In genomic region chr10:70699063-70699658, GRCh38 we compare ENCODE assay signal across 16 cellular contexts. TPM values are rescaled to one million over a fixed set of nuclear protein-coding genes. Genes with fewer than 3 reads are reported as not detected.
A peak's percentile ranks its signal among the peaks of the same experiment; 100 is the strongest.
DNase-seq lines count a peak whose midpoint lies in the region; ATAC-seq and TF ChIP-seq lines count a peak whose summit lies in the region.
"Had no signal": no experiment of that assay in that cellular context is flagged by ENCODE, and none has a peak within 500 bp of the region (broad histone marks: within the 10 kb centered on the region; RNA-seq: fewer than 3 reads in every experiment).

No MANE protein-coding gene starts in this region.

- H3K27me3 Mint-ChIP-seq in brain (no peaks in the 10 kb centered on the region), nephron (ENCODE audit: low read depth) (no peaks in the 10 kb centered on the region)
- no peaks in the 10 kb centered on the region for H3K27me3 Mint-ChIP-seq in activated naive CD4-positive, alpha-beta T cell treated with anti-CD3 and anti-CD28 coated beads for 36 hours (ENCODE audit: low read depth)
- H3K27me3 Mint-ChIP-seq: CD4-positive, alpha-beta memory T cell had no signal

- in situ Hi-C loops in mammary epithelial cell (cut with MboI; ENCODE audit: low sequenced_read_pairs in 2 of 2) = no loop called here

- H3K36me3 Mint-ChIP-seq in brain (no peaks in the 10 kb centered on the region), nephron (ENCODE audit: low read depth) (no peaks in the 10 kb centered on the region)
- no peaks in the 10 kb centered on the region for H3K36me3 Mint-ChIP-seq in activated naive CD4-positive, alpha-beta T cell treated with anti-CD3 and anti-CD28 coated beads for 36 hours (ENCODE audit: low read depth)
- H3K36me3 Mint-ChIP-seq: CD4-positive, alpha-beta memory T cell had no signal

- no peaks in the 10 kb centered on the region for H3K79me2 ChIP-seq in osteoblast (ENCODE audit: insufficient read depth, low read length)
- H3K79me2 ChIP-seq in mammary epithelial cell (ENCODE audit: insufficient read depth, low read length) = no peaks in the 10 kb centered on the region

- no TSS peak for BruUV-seq in mammary epithelial cell (replicated peaks; lab: Mats Ljungman, UMichigan)

- WGBS in mammary epithelial cell (ENCODE audit: low coverage, missing lambda C conversion rate) = 100% methylated on average over 2 of the region's 3 CpGs

- H3K9ac ChIP-seq in mammary epithelial cell (ENCODE audit: insufficient read depth, low read length) = no peak overlapping the region
- H3K9ac ChIP-seq: GM23248 had no signal

- H3K27ac Mint-ChIP-seq in brain = peak overlapping the region in 3 of 5 experiments; percentile 11 to 89 (median 40)
- peak overlapping the region in 2 of 3 experiments; percentile 18 to 27 for H3K27ac Mint-ChIP-seq in nephron
- H3K27ac Mint-ChIP-seq in activated naive CD4-positive, alpha-beta T cell treated with anti-CD3 and anti-CD28 coated beads for 36 hours = no peak overlapping the region
- H3K27ac Mint-ChIP-seq: CD4-positive, alpha-beta memory T cell had no signal

- intact Hi-C loops in activated naive CD4-positive, alpha-beta T cell treated with anti-CD3 and anti-CD28 coated beads for 36 hours (cut with micrococcal nuclease) = no loop called here
- intact Hi-C loops in mammary epithelial cell (cut with micrococcal nuclease) = no loop called here

- H3K4me3 Mint-ChIP-seq in brain = no peak overlapping the region
- no peak overlapping the region for H3K4me3 Mint-ChIP-seq in nephron
- no peak overlapping the region for H3K4me3 Mint-ChIP-seq in activated naive CD4-positive, alpha-beta T cell treated with anti-CD3 and anti-CD28 coated beads for 36 hours
- H3K4me3 Mint-ChIP-seq: CD4-positive, alpha-beta memory T cell had no signal

- H3K4me2 ChIP-seq in osteoblast (ENCODE audit: insufficient read depth, low read length) (no peak overlapping the region), mammary epithelial cell (ENCODE audit: insufficient read depth, low read depth, low read length) (no peak overlapping the region)

- TF ChIP-seq CTCF in RWPE1 (conservative IDR thresholded peaks at IDR 0.05; ENCODE audit: low read depth) = no peak
- no peak for TF ChIP-seq CTCF in brain (conservative IDR thresholded peaks at IDR 0.05)
- TF ChIP-seq CTCF in nephron (IDR thresholded peaks at IDR 0.05; ENCODE audit: unreplicated experiment in 3 of 3) = no peak
- no peak for TF ChIP-seq CTCF in osteoblast (IDR thresholded peaks at IDR 0.05; ENCODE audit: extremely low read depth, low read depth, low read length)
- TF ChIP-seq CTCF in mammary epithelial cell (conservative IDR thresholded peaks at IDR 0.05 in 1 of 2, IDR thresholded peaks at IDR 0.05 in 1 of 2; ENCODE audit: extremely low read depth in 1 of 2, insufficient read depth in 1 of 2, low read depth in 1 of 2, low read length in 2 of 2) = no peak

- no peak overlapping the region for H3K4me3 ChIP-seq in osteoblast (ENCODE audit: insufficient read depth, low read length)
- H3K4me3 ChIP-seq in mammary epithelial cell (replicated peaks in 1 of 3; ENCODE audit: insufficient read depth in 1 of 3, low read depth in 2 of 3, low read length in 3 of 3) = no peak overlapping the region
- H3K4me3 ChIP-seq: GM23248 had no signal

- CTCF ChIA-PET in RWPE1 (lab: Yijun Ruan, JAX) (interaction anchor here (0.6 kb wide), 1 partner anchor 16 kb away, joined by 3 read pairs; no protein-coding TSS in a partner anchor), mammary epithelial cell (lab: Charles Lee; ENCODE audit: low non-redundant PET) (no interaction called here)
- CTCF ChIA-PET in activated naive CD4-positive, alpha-beta T cell treated with anti-CD3 and anti-CD28 coated beads for 36 hours (lab: Charles Lee) = no interaction called here

- H2AFZ ChIP-seq in osteoblast (ENCODE audit: low read length) = no peak overlapping the region
- no peak overlapping the region for H2AFZ ChIP-seq in mammary epithelial cell (ENCODE audit: low read depth, low read length)
- H2AFZ ChIP-seq: GM23248 had no signal

- H3K4me1 Mint-ChIP-seq in brain (peaks cover 4% of the 10 kb centered on the region), nephron (peaks cover 20% of the 10 kb centered on the region)
- H3K4me1 Mint-ChIP-seq in activated naive CD4-positive, alpha-beta T cell treated with anti-CD3 and anti-CD28 coated beads for 36 hours (ENCODE audit: low read depth) = no peaks in the 10 kb centered on the region
- H3K4me1 Mint-ChIP-seq: CD4-positive, alpha-beta memory T cell had no signal

- DNase-seq in RWPE1 (ENCODE audit: low spot score) = no peak
- peak; percentile 42 for DNase-seq in osteoblast (ENCODE audit: insufficient read length, low spot score, missing footprints)
- no peak for DNase-seq in activated naive CD4-positive, alpha-beta T cell treated with anti-CD3 and anti-CD28 coated beads for 36 hours
- DNase-seq in anterior cingulate cortex (lab: John Stamatoyannopoulos, UW) = no peak
- no peak for DNase-seq in mammary epithelial cell
- DNase-seq: C1 segment of cervical spinal cord, COR-L47, DMS79 treated with DMSO at 0.1 percent for 48 hours, GF-D8, GM23248, HCEC 1CT had no signal

- H3K9me3 Mint-ChIP-seq in brain (no peaks in the 10 kb centered on the region), nephron (no peaks in the 10 kb centered on the region)
- no peaks in the 10 kb centered on the region for H3K9me3 Mint-ChIP-seq in activated naive CD4-positive, alpha-beta T cell treated with anti-CD3 and anti-CD28 coated beads for 36 hours
- H3K9me3 Mint-ChIP-seq: CD4-positive, alpha-beta memory T cell had no signal

- H3K27ac ChIP-seq in RWPE1 (0 out of 2 replicates have a peak overlapping the region, but pooled peaks have one; percentile 10), osteoblast (ENCODE audit: low read depth, low read length) (no peak overlapping the region), mammary epithelial cell (ENCODE audit: insufficient read depth, low read depth, low read length) (no peak overlapping the region)
- H3K27ac ChIP-seq: GM23248 had no signal

- H3K36me3 ChIP-seq in osteoblast (ENCODE audit: insufficient read depth, low read length) = peaks cover 2% of the 10 kb centered on the region
- H3K36me3 ChIP-seq in mammary epithelial cell (ENCODE audit: insufficient read depth, low read length) = no peaks in the 10 kb centered on the region

- no peak for ATAC-seq in GM18867 (IDR thresholded peaks at IDR 0.05; ENCODE audit: unreplicated experiment)

- dilution Hi-C loops in mammary epithelial cell (cut with HindIII; ENCODE audit: low sequenced_read_pairs) = loop anchor here (5.0 kb wide), 2 partner anchors 33 to 107 kb away; no protein-coding TSS in a partner anchor

- H3K27me3 ChIP-seq in osteoblast (ENCODE audit: insufficient read depth, low read length) (no peaks in the 10 kb centered on the region), mammary epithelial cell (ENCODE audit: insufficient read depth, low read length) (no peaks in the 10 kb centered on the region)

- H4K20me1 ChIP-seq in osteoblast (ENCODE audit: insufficient read depth, low read length) = no peaks in the 10 kb centered on the region
- H4K20me1 ChIP-seq in mammary epithelial cell (ENCODE audit: insufficient read depth, low read length) = no peaks in the 10 kb centered on the region

- no peaks in the 10 kb centered on the region for H3K9me3 ChIP-seq in osteoblast (ENCODE audit: low read depth, low read length)
- no peaks in the 10 kb centered on the region for H3K9me3 ChIP-seq in mammary epithelial cell (replicated peaks; ENCODE audit: insufficient read depth, low read length)

- H3K4me1 ChIP-seq in osteoblast (ENCODE audit: insufficient read depth, low read length) = peaks cover 19% of the 10 kb centered on the region
- H3K4me1 ChIP-seq in mammary epithelial cell (ENCODE audit: insufficient read depth, low read length) = no peaks in the 10 kb centered on the region

- POLR2A ChIA-PET in RWPE1 (lab: Yijun Ruan, JAX; ENCODE audit: low non-redundant PET) = no interaction called here

RNA-seq across cellular contexts. Expression of gene ADAMTS14, which starts 26.9 kb away (rescaled TPM):
- polyA plus RNA-seq in brain (ENCODE audit: insufficient read depth, low read depth, low replicate concordance) (1.7 TPM), mammary epithelial cell (0.15 TPM)
- total RNA-seq in osteoblast (2.4 and 2.9 TPM in 2 replicates), mammary epithelial cell (under 1 TPM; 0.35 to 0.50 TPM)
- total RNA-seq in activated naive CD4-positive, alpha-beta T cell treated with anti-CD3 and anti-CD28 coated beads for 36 hours = not detected
- polyA minus RNA-seq in mammary epithelial cell = not detected
- total RNA-seq: A172; CD4-positive, alpha-beta memory T cell had no signal
- polyA plus RNA-seq: CD4-positive, alpha-beta memory T cell had no signal
